In the genomic region with DNA sequence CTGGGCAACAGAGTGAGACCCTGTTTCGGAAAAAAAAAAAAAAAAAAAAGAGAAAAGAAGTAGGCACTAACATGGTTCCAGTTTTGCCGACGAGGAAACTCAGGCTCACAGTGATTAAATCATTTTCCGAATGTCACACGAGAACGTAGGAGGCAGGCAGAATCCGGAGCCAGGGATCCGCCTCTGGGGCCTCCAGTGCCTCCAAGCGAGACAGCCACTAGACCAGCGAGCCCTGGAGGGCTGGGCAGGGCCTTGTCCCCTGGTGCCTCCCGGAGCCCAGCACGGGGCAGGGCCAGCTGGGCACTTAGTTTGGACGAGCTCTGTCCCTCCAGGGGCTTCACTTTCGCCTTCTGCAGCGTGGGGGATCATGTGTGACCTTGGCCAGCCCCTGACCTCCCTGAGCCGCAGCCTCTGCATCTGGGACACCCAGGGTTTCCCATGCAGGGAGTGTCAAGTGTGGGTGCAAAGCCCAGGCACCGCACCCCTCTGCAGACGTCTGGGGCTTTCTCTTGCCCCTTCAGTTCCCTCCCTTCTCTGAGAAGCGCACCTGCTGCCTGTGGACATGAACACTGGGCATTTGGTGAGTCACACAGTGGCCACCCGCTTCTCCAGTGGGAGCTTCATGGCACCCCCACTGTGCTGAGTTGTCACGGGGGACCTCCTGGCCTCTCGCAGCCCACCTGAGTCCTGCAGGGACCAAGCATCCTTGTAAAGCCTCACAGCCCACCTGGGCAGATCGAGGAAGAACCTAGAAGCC, we compare ENCODE assay signal across 8 cellular contexts.
DNase-seq lines count a peak whose midpoint lies in the region; ATAC-seq, FAIRE-seq and TF ChIP-seq lines count a peak whose summit lies in the region.

No MANE protein-coding gene starts in this region.

- TF ChIP-seq CTCF in fibroblast of mammary gland (conservative IDR thresholded peaks at IDR 0.05; ENCODE audit: control insufficient read depth, insufficient read depth, low read depth, low read length): no peak

- no peaks in the 10 kb centered on the region for H3K9me3 ChIP-seq in skeletal muscle satellite cell (replicated peaks; ENCODE audit: low read length)

- no peak for FAIRE-seq in GM12891 (lab: Jason Lieb, UNC)

- TF ChIP-seq POLR2A in GM12891 (IDR thresholded peaks at IDR 0.05; ENCODE audit: low read depth, low read length): no peak

- H3K27me3 ChIP-seq in skeletal muscle satellite cell (ENCODE audit: control insufficient read depth, insufficient read depth, low read length): no peaks in the 10 kb centered on the region

- peaks cover 66% of the 10 kb centered on the region for H3K4me1 ChIP-seq in skeletal muscle satellite cell (ENCODE audit: control insufficient read depth, insufficient read depth, low read length)

- H3K4me2 ChIP-seq in skeletal muscle satellite cell (ENCODE audit: low read length): peak overlapping the region; percentile 77

- H3K4me3 ChIP-seq in fibroblast of mammary gland (ENCODE audit: control insufficient read depth, low read depth, low read length): no peak overlapping the region
- peak overlapping the region; percentile 55 for H3K4me3 ChIP-seq in skeletal muscle satellite cell (ENCODE audit: low read length)

- DNase-seq in GM12891 (ENCODE audit: insufficient read length, low spot score) (no peak), RPMI8226 (peak; percentile 47), fibroblast of mammary gland (ENCODE audit: low read depth) (peak; percentile 22), NCI-H1694 treated with DMSO at 0.1 percent for 48 hours (lab: John Stamatoyannopoulos, UW) (no peak), DMS114 treated with DMSO at 0.1 percent for 48 hours (lab: John Stamatoyannopoulos, UW; ENCODE audit: unreplicated experiment) (no peak), HUDEP-2 (lab: John Stamatoyannopoulos, UW; ENCODE audit: unreplicated experiment in 76 of 76) (no peak)

- peaks cover 16% of the 10 kb centered on the region for H3K36me3 ChIP-seq in skeletal muscle satellite cell (ENCODE audit: insufficient read depth, low read length)

- no peak for ATAC-seq in HG02938 (IDR thresholded peaks at IDR 0.05; ENCODE audit: unreplicated experiment)

- peak overlapping the region; percentile 71 for H3K9ac ChIP-seq in skeletal muscle satellite cell (ENCODE audit: low read depth, low read length)

TF ChIP-seq in GM12891, 5 proteins besides CTCF, POLR2A, EP300 and RAD21:
- TF ChIP-seq POU2F2 (IDR thresholded peaks at IDR 0.05; ENCODE audit: low read depth, low read length): no peak
- no peak for TF ChIP-seq PAX5 (IDR thresholded peaks at IDR 0.05; ENCODE audit: insufficient read depth, low read length, severe bottlenecking)
- TF ChIP-seq SPI1 (IDR thresholded peaks at IDR 0.05; ENCODE audit: low read depth, low read length): no peak
- 0 out of 2 replicates have a peak, but pooled peaks have one; percentile 6 for TF ChIP-seq POLR2AphosphoS5 (IDR thresholded peaks at IDR 0.05; ENCODE audit: low read depth, low read length)
- no peak for TF ChIP-seq TAF1 (IDR thresholded peaks at IDR 0.05; ENCODE audit: low read depth, low read length)

Comparison
In these comparisons a context has a peak if more than half of its experiments do, and no peak if none do; other contexts are left out.
1. DNase-seq: peak in RPMI8226 (single experiment) and fibroblast of mammary gland (single experiment); none in GM12891 (single experiment), NCI-H1694 treated with DMSO at 0.1 percent for 48 hours (single experiment), DMS114 treated with DMSO at 0.1 percent for 48 hours (single experiment) and HUDEP-2 (0 of 76).